Comparison of ENCODE assay signal across 21 cellular contexts in the genomic region with DNA sequence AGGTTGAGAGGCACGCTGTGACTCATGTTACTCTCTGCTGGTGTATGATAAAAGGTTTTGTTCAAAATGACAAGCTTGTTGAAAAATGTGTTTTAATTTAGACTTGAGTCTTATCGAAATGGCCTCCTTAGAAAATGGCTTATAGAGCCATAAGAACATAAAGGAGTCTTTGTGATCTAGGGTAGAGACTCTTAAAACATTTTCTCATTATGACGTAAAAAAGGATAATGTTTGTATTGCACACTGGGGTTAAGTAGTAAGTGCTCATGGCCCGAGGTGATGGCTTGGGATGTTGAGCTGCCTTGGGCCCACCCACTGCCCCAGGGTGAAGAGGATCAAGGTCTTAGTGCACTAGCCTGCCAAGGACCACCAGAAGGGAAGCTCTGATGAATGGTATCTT.
A peak's percentile ranks its signal among the peaks of the same experiment; 100 is the strongest.
DNase-seq lines count a peak whose midpoint lies in the region; ATAC-seq, FAIRE-seq and TF ChIP-seq lines count a peak whose summit lies in the region.
"Had no signal": no experiment of that assay in that cellular context is flagged by ENCODE, and none has a peak within 500 bp of the region (broad histone marks: within the 10 kb centered on the region; RNA-seq: fewer than 3 reads in every experiment).

No MANE protein-coding gene starts in this region.

- no peak for FAIRE-seq in bronchial epithelial cell (lab: Jason Lieb, UNC)
- FAIRE-seq: GM12878, GM18507, H1 had no signal

- DNase-seq in COLO829 (ENCODE audit: low spot score): peak; percentile 97
- DNase-seq in RPMI7951 (ENCODE audit: low read depth): peak; percentile 6
- peak; percentile 12 for DNase-seq in bronchial epithelial cell (ENCODE audit: low read depth)
- DNase-seq in foreskin melanocyte: peak; percentile 73
- no peak for DNase-seq in cerebellum (ENCODE audit: low spot score)
- no peak for DNase-seq in psoas muscle
- no peak for DNase-seq in activated CD8-positive, alpha-beta memory T cell treated with anti-CD3 and anti-CD28 coated beads for 24 hours
- DNase-seq: CD4-positive, CD25-positive, alpha-beta regulatory T cell; CD8-positive, alpha-beta T cell; DMS 273 treated with DMSO at 0.1 percent for 48 hours; DMS79; EL; GDM1; GM23248; H7; HCEC 1CT had no signal

- H3K4me3 ChIP-seq in bronchial epithelial cell (ENCODE audit: low read depth, low read length) (no peak overlapping the region), psoas muscle (no peak overlapping the region)
- H3K4me3 ChIP-seq: BLaER1, GM12878, GM23248 had no signal

- WGBS in psoas muscle, 3 donors: 88 to 93% (median 92%) methylated on average over 4 of the region's 4 CpGs

- no peaks in the 10 kb centered on the region for H3K27me3 ChIP-seq in bronchial epithelial cell (ENCODE audit: control insufficient read depth, insufficient read depth, low read length)
- no peaks in the 10 kb centered on the region for H3K27me3 ChIP-seq in psoas muscle (ENCODE audit: insufficient read depth in 3 of 3, low read length in 2 of 3)
- H3K27me3 ChIP-seq: BLaER1 had no signal

- TF ChIP-seq CTCF in bronchial epithelial cell (IDR thresholded peaks at IDR 0.05; ENCODE audit: insufficient read depth, low read length, severe bottlenecking) (no peak), psoas muscle (IDR thresholded peaks at IDR 0.05) (no peak)

- H3K36me3 ChIP-seq in bronchial epithelial cell (ENCODE audit: control insufficient read depth, insufficient read depth, low read length) (no peaks in the 10 kb centered on the region), psoas muscle (ENCODE audit: insufficient read depth in 1 of 2, low read depth in 1 of 2) (no peaks in the 10 kb centered on the region)
- H3K36me3 ChIP-seq: BLaER1 had no signal

- H3K4me1 ChIP-seq in psoas muscle: no peaks in the 10 kb centered on the region
- H3K4me1 ChIP-seq: BLaER1 had no signal

- peaks cover 6% of the 10 kb centered on the region for H3K9me3 ChIP-seq in psoas muscle

- H3K27ac ChIP-seq in psoas muscle: no peak overlapping the region
- H3K27ac ChIP-seq: BLaER1, C4-2B, GM23248 had no signal

- intact Hi-C loops in psoas muscle (cut with DNase I): no loop called here

- no peak for ATAC-seq in psoas muscle
- ATAC-seq: CD8-positive, alpha-beta T cell; GM12878 had no signal

Comparison
In these comparisons a context has a peak if more than half of its experiments do, and no peak if none do; other contexts are left out.
1. DNase-seq: peak in COLO829 (single experiment), RPMI7951 (single experiment), bronchial epithelial cell (single experiment) and foreskin melanocyte (single experiment); none in cerebellum (single experiment), psoas muscle (0 of 2) and activated CD8-positive, alpha-beta memory T cell treated with anti-CD3 and anti-CD28 coated beads for 24 hours (single experiment).